In genomic region chr11:23078289-23078971, GRCh38 we compare ENCODE assay signal across 9 cellular contexts.
DNase-seq lines count a peak whose midpoint lies in the region; ATAC-seq and TF ChIP-seq lines count a peak whose summit lies in the region.
"Had no signal": no experiment of that assay in that cellular context is flagged by ENCODE, and none has a peak within 500 bp of the region (broad histone marks: within the 10 kb centered on the region; RNA-seq: fewer than 3 reads in every experiment).

No MANE protein-coding gene starts in this region.

- ATAC-seq in GM18498 (IDR thresholded peaks at IDR 0.05; ENCODE audit: unreplicated experiment) (peak; percentile 83), GM21619 (IDR thresholded peaks at IDR 0.05; ENCODE audit: unreplicated experiment) (peak; percentile 81), HG03378 (IDR thresholded peaks at IDR 0.05; ENCODE audit: unreplicated experiment) (peak; percentile 87)
- ATAC-seq: activated naive CD4-positive, alpha-beta T cell treated with anti-CD3 and anti-CD28 coated beads, Interleukin-2, amount 50 U/mL, for 72 hours had no signal

- no peak overlapping the region for H3K4me3 ChIP-seq in colonic mucosa

- H3K36me3 Mint-ChIP-seq in activated CD4-positive, alpha-beta memory T cell treated with anti-CD3 and anti-CD28 coated beads for 36 hours: no peaks in the 10 kb centered on the region
- H3K36me3 Mint-ChIP-seq: activated naive CD4-positive, alpha-beta T cell treated with anti-CD3 and anti-CD28 coated beads, Interleukin-2, amount 50 U/mL, for 72 hours had no signal

- H3K4me1 ChIP-seq in colonic mucosa: no peaks in the 10 kb centered on the region

- H3K9ac ChIP-seq in colonic mucosa (ENCODE audit: low read depth in 2 of 2, low read length in 2 of 2): no peak overlapping the region

- H3K9me3 ChIP-seq in colonic mucosa: no peaks in the 10 kb centered on the region

- H3K4me3 Mint-ChIP-seq in activated CD4-positive, alpha-beta memory T cell treated with anti-CD3 and anti-CD28 coated beads for 36 hours: no peak overlapping the region

- H3K9me3 Mint-ChIP-seq in activated CD4-positive, alpha-beta memory T cell treated with anti-CD3 and anti-CD28 coated beads for 36 hours: peaks cover 4% of the 10 kb centered on the region
- H3K9me3 Mint-ChIP-seq: activated naive CD4-positive, alpha-beta T cell treated with anti-CD3 and anti-CD28 coated beads, Interleukin-2, amount 50 U/mL, for 72 hours had no signal

- no peaks in the 10 kb centered on the region for H3K27me3 ChIP-seq in colonic mucosa

- no peaks in the 10 kb centered on the region for H3K36me3 ChIP-seq in colonic mucosa

- POLR2A ChIA-PET in activated CD4-positive, alpha-beta memory T cell treated with anti-CD3 and anti-CD28 coated beads for 36 hours (lab: Charles Lee): no interaction called here

- peak; percentile 14 for DNase-seq in epidermal melanocyte (ENCODE audit: insufficient read length, low spot score)
- DNase-seq in activated CD8-positive, alpha-beta memory T cell treated with anti-CD3 and anti-CD28 coated beads, Interleukin-2, amount 50 U/mL, for 4 hours: no peak
- DNase-seq in activated T-cell treated with anti-CD3 and anti-CD28 coated beads, Interleukin-2, amount 50 U/mL, for 48 hours: no peak
- DNase-seq in colonic mucosa: no peak
- no peak for DNase-seq in activated CD4-positive, alpha-beta memory T cell treated with anti-CD3 and anti-CD28 coated beads for 36 hours

- H3K27ac ChIP-seq in colonic mucosa: no peak overlapping the region

- no peak overlapping the region for H3K27ac Mint-ChIP-seq in activated CD4-positive, alpha-beta memory T cell treated with anti-CD3 and anti-CD28 coated beads for 36 hours
- H3K27ac Mint-ChIP-seq: activated naive CD4-positive, alpha-beta T cell treated with anti-CD3 and anti-CD28 coated beads, Interleukin-2, amount 50 U/mL, for 72 hours had no signal

- CTCF ChIA-PET in activated CD4-positive, alpha-beta memory T cell treated with anti-CD3 and anti-CD28 coated beads for 36 hours (lab: Charles Lee): no interaction called here

- intact Hi-C loops in colonic mucosa (cut with DNase I): no loop called here
- intact Hi-C loops in activated CD4-positive, alpha-beta memory T cell treated with anti-CD3 and anti-CD28 coated beads for 36 hours (cut with micrococcal nuclease): no loop called here

- H3K27me3 Mint-ChIP-seq in activated CD4-positive, alpha-beta memory T cell treated with anti-CD3 and anti-CD28 coated beads for 36 hours: no peaks in the 10 kb centered on the region

- no peak for TF ChIP-seq CTCF in colonic mucosa (IDR thresholded peaks at IDR 0.05)

- H3K4me1 Mint-ChIP-seq in activated CD4-positive, alpha-beta memory T cell treated with anti-CD3 and anti-CD28 coated beads for 36 hours (ENCODE audit: low read depth): no peaks in the 10 kb centered on the region
